Comparison of ENCODE assay signal across 23 cellular contexts in the genomic region with DNA sequence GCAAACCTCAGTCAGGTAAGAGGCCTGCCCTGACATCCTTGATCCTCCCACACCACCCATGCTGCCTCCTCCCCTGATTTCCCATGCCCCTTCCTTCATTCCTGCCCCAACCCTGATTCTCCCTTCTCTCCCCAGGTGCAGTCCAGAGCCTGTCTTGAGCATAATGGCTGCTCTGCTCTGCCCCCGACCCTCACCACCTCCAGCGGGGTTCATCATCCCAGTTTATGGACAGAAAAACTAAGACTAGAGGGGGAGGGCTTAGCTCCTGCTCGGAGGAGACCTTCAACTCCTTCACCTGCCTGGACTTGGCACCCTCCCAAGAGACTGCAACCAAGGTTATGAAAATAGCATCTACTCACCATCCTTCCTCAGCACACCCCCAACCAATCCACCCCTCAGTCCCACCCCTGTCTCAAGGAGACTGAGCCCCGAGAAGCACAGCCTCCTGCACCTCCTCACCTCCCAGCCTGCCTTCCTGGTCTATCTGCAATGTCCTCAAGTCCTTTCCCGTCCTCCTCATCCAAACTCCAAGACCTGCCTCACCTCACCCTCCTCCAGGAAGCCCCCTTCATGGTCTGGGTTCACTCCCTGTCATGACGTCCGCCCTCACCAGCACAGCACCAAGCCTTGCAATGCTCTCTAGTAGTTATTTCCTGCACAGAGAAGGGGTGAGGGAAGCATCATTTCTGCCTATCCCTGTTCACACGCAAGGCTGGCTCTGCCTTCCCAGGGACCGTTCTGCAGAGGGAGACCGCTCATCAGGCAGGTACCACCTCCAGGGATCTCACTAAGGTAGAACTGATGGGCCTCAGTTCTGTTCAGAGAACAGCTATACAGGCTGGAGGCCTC.
DNase-seq lines count a peak whose midpoint lies in the region; ATAC-seq, FAIRE-seq and TF ChIP-seq lines count a peak whose summit lies in the region.
"Had no signal": no experiment of that assay in that cellular context is flagged by ENCODE, and none has a peak within 500 bp of the region (broad histone marks: within the 10 kb centered on the region; RNA-seq: fewer than 3 reads in every experiment).

No MANE protein-coding gene starts in this region.

- peak overlapping the region; percentile 41 for H3K27ac Mint-ChIP-seq in activated CD8-positive, alpha-beta T cell treated with anti-CD3 and anti-CD28 coated beads, Interleukin-2, amount 10 ng/mL, durations not matched to agents 7 days and 5 days
- H3K27ac Mint-ChIP-seq in activated CD8-positive, alpha-beta T cell treated with anti-CD3 and anti-CD28 coated beads for 36 hours: no peak overlapping the region
- H3K27ac Mint-ChIP-seq: activated naive CD4-positive, alpha-beta T cell treated with anti-CD3 and anti-CD28 coated beads for 36 hours had no signal

- in situ Hi-C loops in brain microvascular endothelial cell (cut with HindIII; ENCODE audit: low pct_ligation_motif_present, low sequenced_read_pairs): no loop called here

- peaks cover 30% of the 10 kb centered on the region for H3K4me1 ChIP-seq in keratinocyte (ENCODE audit: control insufficient read depth, extremely low read depth, insufficient read depth, low read length)
- peaks cover 0 to 3% (median 0%) of the 10 kb centered on the region in 4 donors for H3K4me1 ChIP-seq in tibial artery
- H3K4me1 ChIP-seq: ascending aorta, lower lobe of right lung, right atrium auricular region had no signal

- H3K4me3 Mint-ChIP-seq in activated CD8-positive, alpha-beta T cell treated with anti-CD3 and anti-CD28 coated beads, Interleukin-2, amount 10 ng/mL, durations not matched to agents 7 days and 5 days: no peak overlapping the region
- no peak overlapping the region for H3K4me3 Mint-ChIP-seq in activated CD8-positive, alpha-beta T cell treated with anti-CD3 and anti-CD28 coated beads for 36 hours
- H3K4me3 Mint-ChIP-seq: activated naive CD4-positive, alpha-beta T cell treated with anti-CD3 and anti-CD28 coated beads for 36 hours had no signal

- H3K9me3 ChIP-seq in keratinocyte (ENCODE audit: control insufficient read depth, low read depth, low read length): no peaks in the 10 kb centered on the region
- no peaks in the 10 kb centered on the region for H3K9me3 ChIP-seq in tibial artery
- H3K9me3 ChIP-seq: ascending aorta, HAP-1, lower lobe of right lung, right atrium auricular region had no signal

- no peak for FAIRE-seq in keratinocyte (lab: Jason Lieb, UNC)
- FAIRE-seq: A204.1, colon had no signal

- dilution Hi-C loops in keratinocyte (cut with MboI; ENCODE audit: extremely low pct_ligation_motif_present, low sequenced_read_pairs): no loop called here

- CTCF ChIA-PET in activated CD8-positive, alpha-beta T cell treated with anti-CD3 and anti-CD28 coated beads, Interleukin-2, amount 10 ng/mL, durations not matched to agents 7 days and 5 days (lab: Charles Lee): no interaction called here
- CTCF ChIA-PET in activated CD8-positive, alpha-beta T cell treated with anti-CD3 and anti-CD28 coated beads for 36 hours (lab: Charles Lee): no interaction called here

- peak overlapping the region; percentile 39 for H2AFZ ChIP-seq in keratinocyte (ENCODE audit: control insufficient read depth, low read length)
- H2AFZ ChIP-seq: hepatocyte had no signal

- H4K20me1 ChIP-seq in keratinocyte (ENCODE audit: control insufficient read depth, extremely low read depth, insufficient read depth, low read length): no peaks in the 10 kb centered on the region

- no peaks in the 10 kb centered on the region for H3K36me3 Mint-ChIP-seq in activated CD8-positive, alpha-beta T cell treated with anti-CD3 and anti-CD28 coated beads, Interleukin-2, amount 10 ng/mL, durations not matched to agents 7 days and 5 days (ENCODE audit: low read depth)
- H3K36me3 Mint-ChIP-seq in activated CD8-positive, alpha-beta T cell treated with anti-CD3 and anti-CD28 coated beads for 36 hours (ENCODE audit: low read depth): no peaks in the 10 kb centered on the region

- no peaks in the 10 kb centered on the region for H3K36me3 ChIP-seq in brain microvascular endothelial cell (replicated peaks)
- H3K36me3 ChIP-seq in keratinocyte (ENCODE audit: control insufficient read depth in 2 of 2, extremely low read depth in 1 of 2, insufficient read depth in 2 of 2, low read length in 2 of 2): no peaks in the 10 kb centered on the region
- H3K36me3 ChIP-seq in tibial artery: no peaks in the 10 kb centered on the region
- H3K36me3 ChIP-seq: ascending aorta, HAP-1, lower lobe of right lung, right atrium auricular region had no signal

- peak overlapping the region; percentile 73 for H3K27ac ChIP-seq in brain microvascular endothelial cell
- peak overlapping the region; percentile 95 for H3K27ac ChIP-seq in keratinocyte (ENCODE audit: control insufficient read depth, insufficient read depth, low read length)
- no peak overlapping the region for H3K27ac ChIP-seq in tibial artery
- H3K27ac ChIP-seq: ascending aorta, lower lobe of right lung, right atrium auricular region had no signal

- H3K79me2 ChIP-seq in keratinocyte (ENCODE audit: control insufficient read depth, insufficient read depth, low read length): no peaks in the 10 kb centered on the region
- H3K79me2 ChIP-seq: hepatocyte had no signal

- H3K9me1 ChIP-seq in keratinocyte (ENCODE audit: control insufficient read depth, extremely low read depth, insufficient read depth, low read length): no peaks in the 10 kb centered on the region

- POLR2A ChIA-PET in activated CD8-positive, alpha-beta T cell treated with anti-CD3 and anti-CD28 coated beads, Interleukin-2, amount 10 ng/mL, durations not matched to agents 7 days and 5 days (lab: Charles Lee): no interaction called here
- POLR2A ChIA-PET in activated CD8-positive, alpha-beta T cell treated with anti-CD3 and anti-CD28 coated beads for 36 hours (lab: Charles Lee): interaction anchor here (1.3 kb wide), 1 partner anchor 17 kb away, joined by 3 read pairs; no protein-coding TSS in a partner anchor

- no peak for ATAC-seq in activated CD8-positive, alpha-beta T cell treated with anti-CD3 and anti-CD28 coated beads, Interleukin-2, amount 10 ng/mL, durations not matched to agents 7 days and 5 days
- ATAC-seq in activated CD8-positive, alpha-beta T cell treated with anti-CD3 and anti-CD28 coated beads for 36 hours: no peak
- no peak for ATAC-seq in HG03432 (IDR thresholded peaks at IDR 0.05; ENCODE audit: unreplicated experiment)

- no peak for TF ChIP-seq CTCF in activated CD8-positive, alpha-beta T cell treated with anti-CD3 and anti-CD28 coated beads for 36 hours (IDR thresholded peaks at IDR 0.05)
- TF ChIP-seq CTCF in brain microvascular endothelial cell (IDR thresholded peaks at IDR 0.05; ENCODE audit: low read depth, low read length, missing control alignments) (no peak), keratinocyte (optimal IDR thresholded peaks at IDR 0.05 in 1 of 3, IDR thresholded peaks at IDR 0.05 in 1 of 3, conservative IDR thresholded peaks at IDR 0.05 in 1 of 3; ENCODE audit: extremely low read depth in 1 of 3, insufficient read depth in 2 of 3, low read length in 3 of 3) (no peak), tibial artery (IDR thresholded peaks at IDR 0.05) (no peak)

- H3K27me3 ChIP-seq in brain microvascular endothelial cell (replicated peaks) (no peaks in the 10 kb centered on the region), keratinocyte (ENCODE audit: control insufficient read depth, extremely low read depth, insufficient read depth, low read length) (no peaks in the 10 kb centered on the region), tibial artery (peaks cover 0 to 39% of the 10 kb centered on the region in 2 donors)
- H3K27me3 ChIP-seq: ascending aorta, hepatocyte, right atrium auricular region had no signal

- H3K4me3 ChIP-seq in brain microvascular endothelial cell (ENCODE audit: low read depth, low read length) (no peak overlapping the region), keratinocyte (ENCODE audit: control insufficient read depth in 2 of 3, extremely low read depth in 1 of 3, insufficient read depth in 2 of 3, low read depth in 1 of 3, low read length in 3 of 3) (no peak overlapping the region), tibial artery (no peak overlapping the region)
- H3K4me3 ChIP-seq: ascending aorta, HAP-1, hepatocyte, lower lobe of right lung, right atrium auricular region had no signal

- intact Hi-C loops in activated CD8-positive, alpha-beta T cell treated with anti-CD3 and anti-CD28 coated beads for 36 hours (cut with micrococcal nuclease): no loop called here
- intact Hi-C loops in tibial artery (cut with DNase I; ENCODE audit: low total_unique reads): no loop called here

- H3K4me2 ChIP-seq in keratinocyte (ENCODE audit: control insufficient read depth, extremely low read depth, insufficient read depth, low read depth, low read length): peak overlapping the region; percentile 58
- H3K4me2 ChIP-seq: hepatocyte had no signal

- peaks cover 14% of the 10 kb centered on the region for H3K4me1 Mint-ChIP-seq in activated CD8-positive, alpha-beta T cell treated with anti-CD3 and anti-CD28 coated beads, Interleukin-2, amount 10 ng/mL, durations not matched to agents 7 days and 5 days (ENCODE audit: low read depth)
- peaks cover 4% of the 10 kb centered on the region for H3K4me1 Mint-ChIP-seq in activated CD8-positive, alpha-beta T cell treated with anti-CD3 and anti-CD28 coated beads for 36 hours (ENCODE audit: low read depth)

- H3K9me3 Mint-ChIP-seq in activated CD8-positive, alpha-beta T cell treated with anti-CD3 and anti-CD28 coated beads, Interleukin-2, amount 10 ng/mL, durations not matched to agents 7 days and 5 days (ENCODE audit: insufficient read depth): no peaks in the 10 kb centered on the region
- no peaks in the 10 kb centered on the region for H3K9me3 Mint-ChIP-seq in activated CD8-positive, alpha-beta T cell treated with anti-CD3 and anti-CD28 coated beads for 36 hours
- H3K9me3 Mint-ChIP-seq: activated naive CD4-positive, alpha-beta T cell treated with anti-CD3 and anti-CD28 coated beads for 36 hours had no signal

- H3K27me3 Mint-ChIP-seq in activated CD8-positive, alpha-beta T cell treated with anti-CD3 and anti-CD28 coated beads, Interleukin-2, amount 10 ng/mL, durations not matched to agents 7 days and 5 days (ENCODE audit: low read depth): peaks cover 23% of the 10 kb centered on the region
- peaks cover 12% of the 10 kb centered on the region for H3K27me3 Mint-ChIP-seq in activated CD8-positive, alpha-beta T cell treated with anti-CD3 and anti-CD28 coated beads for 36 hours

- H3K9ac ChIP-seq in keratinocyte (ENCODE audit: control insufficient read depth, extremely low read depth, insufficient read depth, low read length): peak overlapping the region; percentile 57

- no peak for DNase-seq in activated CD8-positive, alpha-beta T cell treated with anti-CD3 and anti-CD28 coated beads, Interleukin-2, amount 10 ng/mL, durations not matched to agents 7 days and 5 days
- DNase-seq in activated CD8-positive, alpha-beta T cell treated with anti-CD3 and anti-CD28 coated beads for 36 hours: no peak
- DNase-seq in brain microvascular endothelial cell (no peak), keratinocyte (ENCODE audit: low read depth, low spot score) (no peak), tibial artery (peak; percentile 19 to 53), retina (no peak)
- DNase-seq in activated CD4-positive, alpha-beta T cell treated with anti-CD3 and anti-CD28 coated beads for 4 hours: no peak
- DNase-seq: activated CD4-positive, alpha-beta T cell treated with anti-CD3 and anti-CD28 coated beads for 48 hours; activated naive CD4-positive, alpha-beta T cell treated with anti-CD3 and anti-CD28 coated beads for 36 hours; activated T-cell treated with anti-CD3 and anti-CD28 coated beads, Interleukin-2, amount 50 U/mL, for 1 hour; lower lobe of right lung; NCI-H1092 treated with DMSO at 0.1 percent for 48 hours; NCI-H2081; NCI-H446 treated with DMSO at 0.1 percent for 48 hours; stimulated activated CD8-positive, alpha-beta memory T cell treated with anti-CD3 and anti-CD28 coated beads, Interleukin-4, amount 100 ng/mL, for 48 hours; substantia nigra had no signal

Comparison
In these comparisons a context has a peak if more than half of its experiments do, and no peak if none do; other contexts are left out.
1. DNase-seq: peak in tibial artery (2 of 2); none in activated CD8-positive, alpha-beta T cell treated with anti-CD3 and anti-CD28 coated beads, Interleukin-2, amount 10 ng/mL, durations not matched to agents 7 days and 5 days (single experiment), activated CD8-positive, alpha-beta T cell treated with anti-CD3 and anti-CD28 coated beads for 36 hours (single experiment), brain microvascular endothelial cell (single experiment), keratinocyte (single experiment), retina (single experiment) and activated CD4-positive, alpha-beta T cell treated with anti-CD3 and anti-CD28 coated beads for 4 hours (0 of 2).
2. H3K27ac ChIP-seq: peak in brain microvascular endothelial cell (single experiment) and keratinocyte (single experiment); none in tibial artery (0 of 2).